ENCODE assay signal across 17 cellular contexts in genomic region chr17:68396795-68397536, GRCh38.
DNase-seq lines count a peak whose midpoint lies in the region; ATAC-seq, FAIRE-seq and TF ChIP-seq lines count a peak whose summit lies in the region.
"Had no signal": no experiment of that assay in that cellular context is flagged by ENCODE, and none has a peak within 500 bp of the region (broad histone marks: within the 10 kb centered on the region; RNA-seq: fewer than 3 reads in every experiment).

No MANE protein-coding gene starts in this region.

- peaks cover 32% of the 10 kb centered on the region for H3K4me1 ChIP-seq in CD8-positive, alpha-beta memory T cell (ENCODE audit: insufficient read depth, low read length)

- CTCF ChIA-PET in CD8-positive, alpha-beta memory T cell (lab: Charles Lee) = interaction anchor here (1.1 to 2.3 kb wide), 2 partner anchors 38 to 132 kb away, joined by 3 to 9 read pairs; no protein-coding TSS in a partner anchor

- H3K27me3 ChIP-seq in CD8-positive, alpha-beta memory T cell (ENCODE audit: insufficient read depth, low read length, poor library complexity, severe bottlenecking) = no peaks in the 10 kb centered on the region
- no peaks in the 10 kb centered on the region for H3K27me3 ChIP-seq in bronchial epithelial cell (ENCODE audit: control insufficient read depth, insufficient read depth, low read length)

- H3K36me3 ChIP-seq in CD8-positive, alpha-beta memory T cell (ENCODE audit: insufficient read depth, low read length) = no peaks in the 10 kb centered on the region
- H3K36me3 ChIP-seq in bronchial epithelial cell (ENCODE audit: control insufficient read depth, insufficient read depth, low read length) = no peaks in the 10 kb centered on the region

- no peak overlapping the region for H3K27ac ChIP-seq in CD8-positive, alpha-beta memory T cell (ENCODE audit: low read depth, low read length)

- TF ChIP-seq CTCF in bronchial epithelial cell (IDR thresholded peaks at IDR 0.05; ENCODE audit: insufficient read depth, low read length, severe bottlenecking) = no peak
- TF ChIP-seq CTCF in nephron progenitor cell (IDR thresholded peaks at IDR 0.05) = no peak

- DNase-seq in CD8-positive, alpha-beta memory T cell = peak in 2 of 5 donors; percentile 16 to 34
- DNase-seq in Jurkat, Clone E6-1 (ENCODE audit: low read depth, low spot score) = peak; percentile 84
- DNase-seq in bronchial epithelial cell (ENCODE audit: low read depth) (no peak), nephron progenitor cell (no peak), NCI-H69 (lab: John Stamatoyannopoulos, UW) (no peak), GOT3 (lab: John Stamatoyannopoulos, UW) (no peak), NCI-H1436 treated with DMSO at 0.1 percent for 48 hours (lab: John Stamatoyannopoulos, UW) (no peak)
- DNase-seq: aorta, cerebellar nuclear complex, DMS153, NCI-H146, NCI-H345 had no signal

- ATAC-seq in HG03439 (IDR thresholded peaks at IDR 0.05; ENCODE audit: unreplicated experiment) = no peak
- ATAC-seq: activated T-helper 17 cell treated with anti-CD3 and anti-CD28 coated beads, Interleukin-2, amount 50 U/mL, for 72 hours had no signal

- peak overlapping the region in 7 of 8 donors; percentile 14 to 81 (median 39) for H3K27ac Mint-ChIP-seq in CD8-positive, alpha-beta memory T cell
- H3K27ac Mint-ChIP-seq in nephron progenitor cell = peak overlapping the region; percentile 52
- H3K27ac Mint-ChIP-seq: activated T-helper 17 cell treated with anti-CD3 and anti-CD28 coated beads, Interleukin-2, amount 50 U/mL, for 72 hours; B cell; type B pancreatic cell had no signal

- H3K4me1 Mint-ChIP-seq in CD8-positive, alpha-beta memory T cell = peaks cover 25 to 33% (median 29%) of the 10 kb centered on the region in 3 donors
- H3K4me1 Mint-ChIP-seq in nephron progenitor cell = peaks cover 41% of the 10 kb centered on the region

- H3K9me3 Mint-ChIP-seq in CD8-positive, alpha-beta memory T cell = peaks cover 2 to 5% (median 3%) of the 10 kb centered on the region in 5 donors
- peaks cover 14% of the 10 kb centered on the region for H3K9me3 Mint-ChIP-seq in nephron progenitor cell
- H3K9me3 Mint-ChIP-seq: type B pancreatic cell had no signal

- POLR2A ChIA-PET in CD8-positive, alpha-beta memory T cell (lab: Charles Lee) = interaction anchor here (0.6 kb wide), 1 partner anchor 8 kb away, joined by 9 read pairs; no protein-coding TSS in a partner anchor

- peak; percentile 36 for FAIRE-seq in bronchial epithelial cell (lab: Jason Lieb, UNC)

- no peaks in the 10 kb centered on the region for H3K9me3 ChIP-seq in CD8-positive, alpha-beta memory T cell (ENCODE audit: low read length)

- peak overlapping the region in 2 of 7 donors; percentile 6 to 38 for H3K4me3 Mint-ChIP-seq in CD8-positive, alpha-beta memory T cell
- no peak overlapping the region for H3K4me3 Mint-ChIP-seq in nephron progenitor cell
- H3K4me3 Mint-ChIP-seq: activated T-helper 17 cell treated with anti-CD3 and anti-CD28 coated beads, Interleukin-2, amount 50 U/mL, for 72 hours; B cell; type B pancreatic cell had no signal

- H3K36me3 Mint-ChIP-seq in CD8-positive, alpha-beta memory T cell = peaks cover 5 to 9% (median 6%) of the 10 kb centered on the region in 3 donors
- H3K36me3 Mint-ChIP-seq in nephron progenitor cell (ENCODE audit: low read depth) = peaks cover 7% of the 10 kb centered on the region
- H3K36me3 Mint-ChIP-seq: type B pancreatic cell had no signal

- H3K27me3 Mint-ChIP-seq in CD8-positive, alpha-beta memory T cell = no peaks in the 10 kb centered on the region
- H3K27me3 Mint-ChIP-seq in nephron progenitor cell (ENCODE audit: low read depth, poor library complexity) = peaks cover 7% of the 10 kb centered on the region
- H3K27me3 Mint-ChIP-seq: activated T-helper 17 cell treated with anti-CD3 and anti-CD28 coated beads, Interleukin-2, amount 50 U/mL, for 72 hours; type B pancreatic cell had no signal

- H3K4me3 ChIP-seq in CD8-positive, alpha-beta memory T cell (ENCODE audit: low read length) = no peak overlapping the region
- no peak overlapping the region; the same call in 1 of the 2 replicates for H3K4me3 ChIP-seq in Jurkat, Clone E6-1 (ENCODE audit: low read length)
- H3K4me3 ChIP-seq in bronchial epithelial cell (ENCODE audit: low read depth, low read length) = no peak overlapping the region
- H3K4me3 ChIP-seq: smooth muscle cell had no signal
